Comparison of ENCODE assay signal across 12 cellular contexts in the genomic region with DNA sequence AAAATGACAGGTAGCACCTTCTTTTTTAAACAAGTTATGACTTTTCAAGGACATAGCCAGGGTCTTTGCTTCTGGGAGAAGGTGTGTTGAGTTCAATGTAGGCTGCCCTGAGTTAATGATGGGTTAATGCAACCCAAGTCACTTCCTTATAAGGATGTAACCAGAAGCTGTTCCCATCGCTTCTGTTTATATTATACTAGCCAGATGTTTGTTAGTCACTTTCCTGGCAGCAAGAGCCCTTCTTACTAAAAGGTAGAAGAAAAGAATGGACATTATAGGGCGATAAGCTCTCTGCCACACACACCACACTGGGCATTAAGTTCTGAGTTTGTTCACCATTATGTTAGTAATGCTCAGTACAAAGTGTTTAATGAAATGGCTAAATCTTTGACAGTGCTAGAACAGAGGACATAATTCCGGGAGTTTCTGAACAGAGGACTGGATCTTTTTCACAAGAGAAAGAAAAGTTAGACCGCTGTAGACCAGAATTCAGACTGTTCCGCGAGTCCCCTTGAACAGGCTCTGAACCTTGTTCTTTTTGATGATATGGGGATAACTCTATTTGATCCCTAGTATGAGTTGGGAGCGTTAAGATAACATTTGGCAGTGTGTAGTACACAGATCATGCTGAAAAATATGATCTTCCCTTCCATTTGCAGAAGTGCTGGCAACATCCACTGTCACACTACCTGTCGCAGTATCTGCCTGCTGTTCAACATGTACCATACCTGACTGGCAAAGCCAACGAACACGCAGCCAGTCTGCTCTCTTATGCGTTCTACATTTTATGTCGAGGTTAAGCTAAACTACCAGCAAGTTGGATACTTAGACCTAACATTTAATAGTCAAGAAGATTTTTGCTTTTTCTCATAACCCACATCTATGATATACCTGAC. TPM values are rescaled to one million over a fixed set of nuclear protein-coding genes. Genes with fewer than 3 reads are reported as not detected.
A peak's percentile ranks its signal among the peaks of the same experiment; 100 is the strongest.
DNase-seq lines count a peak whose midpoint lies in the region; FAIRE-seq and TF ChIP-seq lines count a peak whose summit lies in the region.
"Had no signal": no experiment of that assay in that cellular context is flagged by ENCODE, and none has a peak within 500 bp of the region (broad histone marks: within the 10 kb centered on the region; RNA-seq: fewer than 3 reads in every experiment).

No MANE protein-coding gene starts in this region.

- DNase-seq in A172 (ENCODE audit: low spot score) (peak; percentile 89), HFF-Myc (ENCODE audit: extremely low read depth, low read depth) (peak; percentile 80), astrocyte of the cerebellum (ENCODE audit: low read depth) (peak; percentile 74), iPS-NIHi11 (ENCODE audit: low spot score) (peak; percentile 64), kidney (no peak), DMS79 (lab: John Stamatoyannopoulos, UW) (no peak), pons (ENCODE audit: low spot score) (no peak)
- no peak for DNase-seq in activated CD8-positive, alpha-beta memory T cell treated with anti-CD3 and anti-CD28 coated beads for 24 hours
- DNase-seq: activated B cell treated with CpG ODN at 0.5 μM for 24 hours; CD4-positive, CD25-positive, alpha-beta regulatory T cell; central memory CD4-positive, alpha-beta T cell; NCI-H526 treated with DMSO at 0.1 percent for 48 hours had no signal

- H3K36me3 ChIP-seq in kidney (ENCODE audit: control insufficient read depth in 1 of 2, insufficient read depth in 2 of 2, low read length in 2 of 2) = peaks cover 0 to 14% of the 10 kb centered on the region in 2 donors

- intact Hi-C loops in kidney (cut with DNase I) = no loop called here

- H3K9me3 ChIP-seq in kidney (ENCODE audit: control insufficient read depth in 1 of 2, low read length in 2 of 2) = no peaks in the 10 kb centered on the region

- no peak overlapping the region for H3K9ac ChIP-seq in kidney (ENCODE audit: low read length in 2 of 2)

- no peak for TF ChIP-seq CTCF in HFF-Myc (IDR thresholded peaks at IDR 0.05; ENCODE audit: low read depth, low read length, missing control alignments)
- no peak for TF ChIP-seq CTCF in astrocyte of the cerebellum (IDR thresholded peaks at IDR 0.05; ENCODE audit: low read depth, low read length, missing control alignments)
- TF ChIP-seq CTCF in kidney (IDR thresholded peaks at IDR 0.05; ENCODE audit: borderline replicate concordance, extremely low read depth, insufficient read depth) = no peak

- FAIRE-seq in kidney (lab: Jason Lieb, UNC) = no peak

- peaks cover 0 to 10% of the 10 kb centered on the region in 2 donors for H3K4me1 ChIP-seq in kidney (ENCODE audit: control insufficient read depth in 1 of 2, insufficient read depth in 1 of 2, low read depth in 1 of 2, low read length in 2 of 2)

- in situ Hi-C loops in astrocyte of the cerebellum (cut with HindIII; ENCODE audit: low sequenced_read_pairs) = no loop called here

- H3K27ac ChIP-seq in kidney (ENCODE audit: low read depth in 2 of 2, low read length in 2 of 2) = no peak overlapping the region

- H3K4me3 ChIP-seq in HFF-Myc (replicated peaks; ENCODE audit: low read depth, low read length) (no peak overlapping the region), astrocyte of the cerebellum (ENCODE audit: low read depth, low read length) (no peak overlapping the region), kidney (ENCODE audit: low read length in 2 of 2) (no peak overlapping the region)

RNA-seq across cellular contexts. Expression of a gene that starts 41.0 kb away (rescaled TPM):
- total RNA-seq in A172 (2014; rRNA removed; shearing (Covaris generic)) = 151 and 198 TPM in 2 replicates
- 83.1 TPM for total RNA-seq in kidney
- polyA plus RNA-seq in kidney (ENCODE audit: insufficient read depth, low read depth, low replicate concordance) = 32.5 TPM

Comparison
In these comparisons a context has a peak if more than half of its experiments do, and no peak if none do; other contexts are left out.
1. DNase-seq: peak in A172 (single experiment), HFF-Myc (single experiment), astrocyte of the cerebellum (single experiment) and iPS-NIHi11 (single experiment); none in kidney (single experiment), DMS79 (single experiment), pons (single experiment) and activated CD8-positive, alpha-beta memory T cell treated with anti-CD3 and anti-CD28 coated beads for 24 hours (single experiment).